Comparison of ENCODE assay signal across 12 cellular contexts in genomic region chr10:94042001-94042813, GRCh38. TPM values are rescaled to one million over a fixed set of nuclear protein-coding genes. Genes with fewer than 3 reads are reported as not detected.
DNase-seq lines count a peak whose midpoint lies in the region; ATAC-seq, FAIRE-seq and TF ChIP-seq lines count a peak whose summit lies in the region.
"Had no signal": no experiment of that assay in that cellular context is flagged by ENCODE, and none has a peak within 500 bp of the region (broad histone marks: within the 10 kb centered on the region; RNA-seq: fewer than 3 reads in every experiment).

No MANE protein-coding gene starts in this region.

- intact Hi-C loops in spleen (cut with DNase I; ENCODE audit: low total_unique reads), result no loop called here

- H3K27ac ChIP-seq in spleen, result no peak overlapping the region
- H3K27ac ChIP-seq: 22Rv1, left ventricle myocardium inferior had no signal

- no peaks in the 10 kb centered on the region for H3K9me3 ChIP-seq in spleen
- H3K9me3 ChIP-seq: left ventricle myocardium inferior had no signal

- TF ChIP-seq CTCF in fibroblast of pulmonary artery (IDR thresholded peaks at IDR 0.05; ENCODE audit: low read length, missing control alignments), result peak; percentile 32
- no peak for TF ChIP-seq CTCF in spleen (IDR thresholded peaks at IDR 0.05 in 8 of 11, conservative IDR thresholded peaks at IDR 0.05 in 3 of 11)

- 68 to 81% (median 70%) methylated on average over 3 of the region's 3 CpGs for WGBS in spleen, 5 donors

- H3K9me3 Mint-ChIP-seq in stimulated activated naive B cell treated with anti-CD40 and anti-IgM and Interleukin-4, amounts not matched to agents 10 μg/mL and 1 μg/mL and 100 μg/mL, for 72 hours, result no peaks in the 10 kb centered on the region

- H3K4me3 Mint-ChIP-seq in stimulated activated naive B cell treated with anti-CD40 and anti-IgM and Interleukin-4, amounts not matched to agents 10 μg/mL and 1 μg/mL and 100 μg/mL, for 72 hours, result no peak overlapping the region

- H3K4me1 Mint-ChIP-seq in stimulated activated naive B cell treated with anti-CD40 and anti-IgM and Interleukin-4, amounts not matched to agents 10 μg/mL and 1 μg/mL and 100 μg/mL, for 72 hours, result peaks cover 3 to 14% of the 10 kb centered on the region in 2 donors

- no peaks in the 10 kb centered on the region for H3K36me3 ChIP-seq in spleen
- H3K36me3 ChIP-seq: left ventricle myocardium inferior had no signal

- peaks cover 0 to 8% of the 10 kb centered on the region in 2 donors for H3K27me3 Mint-ChIP-seq in stimulated activated naive B cell treated with anti-CD40 and anti-IgM and Interleukin-4, amounts not matched to agents 10 μg/mL and 1 μg/mL and 100 μg/mL, for 72 hours

- no peaks in the 10 kb centered on the region for H3K36me3 Mint-ChIP-seq in stimulated activated naive B cell treated with anti-CD40 and anti-IgM and Interleukin-4, amounts not matched to agents 10 μg/mL and 1 μg/mL and 100 μg/mL, for 72 hours

- DNase-seq in DMS 273 (lab: John Stamatoyannopoulos, UW; ENCODE audit: unreplicated experiment), result peak; percentile 4
- no peak for DNase-seq in DMS 273 treated with DMSO at 0.1 percent for 48 hours (lab: John Stamatoyannopoulos, UW)
- DNase-seq in RCC 7860 (ENCODE audit: low spot score), result peak; percentile 78
- peak; percentile 62 for DNase-seq in fibroblast of pulmonary artery (ENCODE audit: low read depth)
- no peak for DNase-seq in stimulated activated naive B cell treated with anti-CD40 and anti-IgM and Interleukin-4, amounts not matched to agents 10 μg/mL and 1 μg/mL and 100 μg/mL, for 72 hours
- no peak for DNase-seq in SIG-M5 treated with dmso at 0.1 percent for 504 hours (lab: John Stamatoyannopoulos, UW; ENCODE audit: unreplicated experiment)
- DNase-seq in spleen, result no peak
- DNase-seq in Ammon's horn (ENCODE audit: low spot score), result no peak
- DNase-seq: activated CD4-positive, alpha-beta T cell treated with anti-CD3 and anti-CD28 coated beads for 1 hour; left ventricle myocardium inferior; stimulated activated CD4-positive, alpha-beta T cell treated with anti-CD3 and anti-CD28 coated beads, Interleukin-4, amount 100 ng/mL, for 24 hours had no signal

- H3K4me3 ChIP-seq in fibroblast of pulmonary artery (replicated peaks; ENCODE audit: low read depth, low read length) (no peak overlapping the region), spleen (no peak overlapping the region)
- H3K4me3 ChIP-seq: left ventricle myocardium inferior had no signal

- TF ChIP-seq POLR2A in spleen (IDR thresholded peaks at IDR 0.05), result no peak

- no peak overlapping the region for H3K27ac Mint-ChIP-seq in stimulated activated naive B cell treated with anti-CD40 and anti-IgM and Interleukin-4, amounts not matched to agents 10 μg/mL and 1 μg/mL and 100 μg/mL, for 72 hours

- peak; percentile 95 for FAIRE-seq in RCC 7860 (lab: Jason Lieb, UNC)

- peak; percentile 71 to 88 for ATAC-seq in stimulated activated naive B cell treated with anti-CD40 and anti-IgM and Interleukin-4, amounts not matched to agents 10 μg/mL and 1 μg/mL and 100 μg/mL, for 72 hours (replicated peaks)

- no peaks in the 10 kb centered on the region for H3K27me3 ChIP-seq in spleen (replicated peaks in 1 of 7)

- H3K4me1 ChIP-seq in spleen, result no peaks in the 10 kb centered on the region
- H3K4me1 ChIP-seq: left ventricle myocardium inferior had no signal

RNA-seq across cellular contexts. Expression of gene PLCE1, which starts 48.5 kb away (rescaled TPM):
- 10 to 100 TPM in 6 of 7 donors, 1 to 10 TPM in 1; 7.1 to 25.2 (median 14.4) TPM for total RNA-seq in spleen
- polyA plus RNA-seq in spleen, result 1 to 10 TPM in 1 of 3 donors, under 1 TPM in 2; 0.55 to 1.5 (median 0.93) TPM

Comparison
In these comparisons a context has a peak if more than half of its experiments do, and no peak if none do; other contexts are left out.
1. DNase-seq: peak in DMS 273 (single experiment), RCC 7860 (single experiment) and fibroblast of pulmonary artery (single experiment); none in DMS 273 treated with DMSO at 0.1 percent for 48 hours (single experiment), stimulated activated naive B cell treated with anti-CD40 and anti-IgM and Interleukin-4, amounts not matched to agents 10 μg/mL and 1 μg/mL and 100 μg/mL, for 72 hours (single experiment), SIG-M5 treated with dmso at 0.1 percent for 504 hours (single experiment), spleen (single experiment) and Ammon's horn (single experiment).